14 cellular contexts compared by ENCODE assay signal in genomic region chr20:61737812-61738443, GRCh38.
DNase-seq lines count a peak whose midpoint lies in the region; ATAC-seq, FAIRE-seq and TF ChIP-seq lines count a peak whose summit lies in the region.
"Had no signal": no experiment of that assay in that cellular context is flagged by ENCODE, and none has a peak within 500 bp of the region (broad histone marks: within the 10 kb centered on the region; RNA-seq: fewer than 3 reads in every experiment).

No MANE protein-coding gene starts in this region.

- H3K9me3 Mint-ChIP-seq in natural killer cell treated with Interleukin-12 subunit alpha and Interleukin-12 subunit beta and Interleukin-15 and Interleukin-18, amount 100 ng/mL, for 72 hours = no peaks in the 10 kb centered on the region
- H3K9me3 Mint-ChIP-seq: CD8-positive, alpha-beta T cell had no signal

- H2BK12ac ChIP-seq in H1 (ENCODE audit: low read depth, low read length) (no peak overlapping the region), trophoblast cell (ENCODE audit: low read length) (no peak overlapping the region)

- no peak overlapping the region for H4K5ac ChIP-seq in H1 (ENCODE audit: insufficient read length, low read depth, low read length)

- no peak overlapping the region for H3K4me3 ChIP-seq in BLaER1
- H3K4me3 ChIP-seq in H7 (ENCODE audit: insufficient read depth, low read depth, low read length) = no peak overlapping the region
- H3K4me3 ChIP-seq in H1 (ENCODE audit: extremely low read depth in 1 of 4, insufficient read depth in 2 of 4, low read depth in 3 of 4, low read length in 4 of 4) = no peak overlapping the region
- H3K4me3 ChIP-seq in trophoblast cell (ENCODE audit: low read depth, low read length) = peak overlapping the region; percentile 45

- H3K9me3 ChIP-seq in BLaER1 (no peaks in the 10 kb centered on the region), H1 (ENCODE audit: insufficient read depth in 2 of 2, low read depth in 1 of 2, low read length in 1 of 2) (no peaks in the 10 kb centered on the region), trophoblast cell (ENCODE audit: insufficient read depth, low read depth, low read length) (peaks cover 6% of the 10 kb centered on the region)
- H3K9me3 ChIP-seq: Caco-2 had no signal

- CTCF ChIA-PET in H1 (lab: Charles Lee; ENCODE audit: partially characterized antibody) = no interaction called here

- H3K27me3 Mint-ChIP-seq in natural killer cell treated with Interleukin-12 subunit alpha and Interleukin-12 subunit beta and Interleukin-15 and Interleukin-18, amount 100 ng/mL, for 72 hours = peaks cover 4 to 7% of the 10 kb centered on the region in 2 donors

- H3K4me1 Mint-ChIP-seq in natural killer cell treated with Interleukin-12 subunit alpha and Interleukin-12 subunit beta and Interleukin-15 and Interleukin-18, amount 100 ng/mL, for 72 hours (ENCODE audit: low read depth in 2 of 2) = no peaks in the 10 kb centered on the region

- H3K27ac Mint-ChIP-seq in natural killer cell treated with Interleukin-12 subunit alpha and Interleukin-12 subunit beta and Interleukin-15 and Interleukin-18, amount 100 ng/mL, for 72 hours = no peak overlapping the region
- H3K27ac Mint-ChIP-seq: CD8-positive, alpha-beta T cell had no signal

- H3K79me2 ChIP-seq in H1 (ENCODE audit: control insufficient read depth in 1 of 2, insufficient read depth in 2 of 2, low read length in 2 of 2) (no peaks in the 10 kb centered on the region), trophoblast cell (ENCODE audit: control insufficient read depth, insufficient read depth, low read length, poor library complexity) (no peaks in the 10 kb centered on the region)

- H2AFZ ChIP-seq in H1 (ENCODE audit: low read length) (no peak overlapping the region), trophoblast cell (ENCODE audit: insufficient read depth, low read length, poor library complexity) (no peak overlapping the region)

- no peak overlapping the region for H2BK15ac ChIP-seq in H1 (ENCODE audit: low read length)

- H3K14ac ChIP-seq in H1 (ENCODE audit: insufficient read length) (no peak overlapping the region), trophoblast cell (ENCODE audit: low read length) (no peak overlapping the region)

- H3K36me3 Mint-ChIP-seq in natural killer cell treated with Interleukin-12 subunit alpha and Interleukin-12 subunit beta and Interleukin-15 and Interleukin-18, amount 100 ng/mL, for 72 hours = no peaks in the 10 kb centered on the region
- H3K36me3 Mint-ChIP-seq: CD8-positive, alpha-beta T cell had no signal

- H3K36me3 ChIP-seq in BLaER1 (no peaks in the 10 kb centered on the region), H7 (replicated peaks; ENCODE audit: control insufficient read depth, insufficient read depth, low read length) (no peaks in the 10 kb centered on the region), H1 (ENCODE audit: control insufficient read depth in 2 of 4, insufficient read depth in 4 of 4, low read length in 3 of 4) (no peaks in the 10 kb centered on the region), trophoblast cell (ENCODE audit: control insufficient read depth in 1 of 2, insufficient read depth in 2 of 2, low read length in 2 of 2) (no peaks in the 10 kb centered on the region)

- no peak for TF ChIP-seq EP300 in H1 (IDR thresholded peaks at IDR 0.05; ENCODE audit: borderline replicate concordance in 1 of 2, low read depth in 2 of 2, low read length in 2 of 2)

- H4K20me1 ChIP-seq in BLaER1 (peaks cover 53% of the 10 kb centered on the region), H1 (replicated peaks in 1 of 2; ENCODE audit: control insufficient read depth in 1 of 2, insufficient read depth in 2 of 2, low read length in 2 of 2) (no peaks in the 10 kb centered on the region)

- TF ChIP-seq RAD21 in H1 (IDR thresholded peaks at IDR 0.05 in 1 of 2, conservative IDR thresholded peaks at IDR 0.05 in 1 of 2; ENCODE audit: low read depth in 2 of 2, low read length in 2 of 2) = no peak

- no peak overlapping the region for H3K56ac ChIP-seq in H1 (replicated peaks; ENCODE audit: insufficient read length, low read depth, low read length)

- H4K12ac ChIP-seq in trophoblast cell (ENCODE audit: low read depth, low read length) = no peak overlapping the region

- TF ChIP-seq POLR2A in H1 (IDR thresholded peaks at IDR 0.05; ENCODE audit: control extremely low read depth in 1 of 2, low read depth in 2 of 2, low read length in 2 of 2) = no peak

- no peak overlapping the region for H2BK20ac ChIP-seq in H1 (ENCODE audit: low read length)

- POLR2A ChIA-PET in H1 (lab: Charles Lee; ENCODE audit: partially characterized antibody) = no interaction called here

- H3K18ac ChIP-seq in H1 (ENCODE audit: extremely low read depth, low read length) = no peak overlapping the region
- H3K18ac ChIP-seq in trophoblast cell (ENCODE audit: low read length) = no peak overlapping the region

- peaks cover 77% of the 10 kb centered on the region for H3K4me1 ChIP-seq in BLaER1
- no peaks in the 10 kb centered on the region for H3K4me1 ChIP-seq in H1 (replicated peaks in 1 of 4; ENCODE audit: control insufficient read depth in 3 of 4, insufficient read depth in 4 of 4, low read length in 3 of 4)
- H3K4me1 ChIP-seq in trophoblast cell (ENCODE audit: control insufficient read depth in 1 of 2, insufficient read depth in 2 of 2, low read length in 2 of 2) = no peaks in the 10 kb centered on the region
- H3K4me1 ChIP-seq: Caco-2 had no signal

- no peak for ATAC-seq in GM19023 (IDR thresholded peaks at IDR 0.05; ENCODE audit: unreplicated experiment)
- ATAC-seq in natural killer cell treated with Interleukin-12 subunit alpha and Interleukin-12 subunit beta and Interleukin-15 and Interleukin-18, amount 100 ng/mL, for 72 hours = no peak
- ATAC-seq: CD8-positive, alpha-beta T cell had no signal

- H3K27ac ChIP-seq in BLaER1 (no peak overlapping the region), H1 (ENCODE audit: low read depth, low read length) (no peak overlapping the region), trophoblast cell (ENCODE audit: low read depth, low read length) (no peak overlapping the region), substantia nigra (ENCODE audit: low read depth, low read length, poor library complexity, severe bottlenecking) (no peak overlapping the region)
- H3K27ac ChIP-seq: C4-2B had no signal

- H3K79me1 ChIP-seq in H1 (ENCODE audit: low read depth, low read length) (no peaks in the 10 kb centered on the region), trophoblast cell (ENCODE audit: low read length) (no peaks in the 10 kb centered on the region)

- H3K4me3 Mint-ChIP-seq in natural killer cell treated with Interleukin-12 subunit alpha and Interleukin-12 subunit beta and Interleukin-15 and Interleukin-18, amount 100 ng/mL, for 72 hours = no peak overlapping the region
- H3K4me3 Mint-ChIP-seq: CD8-positive, alpha-beta T cell had no signal

- no peak for TF ChIP-seq CTCF in H1 (IDR thresholded peaks at IDR 0.05; ENCODE audit: control extremely low read depth in 1 of 3, insufficient read depth in 1 of 3, low read depth in 1 of 3, low read length in 3 of 3)

- no peak overlapping the region for H3K4ac ChIP-seq in H1 (replicated peaks; ENCODE audit: insufficient read length, low read depth, low read length)
- no peak overlapping the region for H3K4ac ChIP-seq in trophoblast cell (ENCODE audit: low read depth, low read length)

- H3K23ac ChIP-seq in H1 (ENCODE audit: insufficient read length) = no peak overlapping the region
- no peak overlapping the region for H3K23ac ChIP-seq in trophoblast cell (ENCODE audit: low read length)

- H3K23me2 ChIP-seq in H1 (ENCODE audit: low read depth, low read length) = no peaks in the 10 kb centered on the region; the same call in 1 of the 2 replicates

- FAIRE-seq in H1 (lab: Jason Lieb, UNC) = no peak
- FAIRE-seq: H54 had no signal

- H3K27me3 ChIP-seq in BLaER1 (0 out of 2 replicates have a peak, but pooled peaks cover 10% of the 10 kb centered on the region), H7 (ENCODE audit: control insufficient read depth, insufficient read depth, low read length) (no peaks in the 10 kb centered on the region), H1 (replicated peaks in 1 of 4; ENCODE audit: control insufficient read depth in 3 of 4, extremely low read depth in 1 of 4, insufficient read depth in 3 of 4, low read length in 3 of 4) (peaks cover 0 to 3% (median 1%) of the 10 kb centered on the region in 4 experiments; a peak in 2 of 7 replicates), trophoblast cell (ENCODE audit: insufficient read depth, low read length) (no peaks in the 10 kb centered on the region)

- WGBS in H1 (ENCODE audit: extremely low coverage in 1 of 2, insufficient coverage in 1 of 2, insufficient read length in 1 of 2, insufficient replicate concordance in 2 of 2, low coverage in 1 of 2, low lambda C conversion rate in 2 of 2, missing lambda C conversion rate in 1 of 2), 2 experiments = 91% methylated on average over 14 of the region's 16 CpGs; no CpG with 5 or more reads in 1 of the 2 experiments
- no CpG with 5 or more reads among the region's 16 CpGs for WGBS in trophoblast cell (ENCODE audit: extremely low coverage, insufficient coverage, insufficient read length)

- H3K4me2 ChIP-seq in BLaER1 (peak overlapping the region; percentile 66), H1 (ENCODE audit: insufficient read depth in 1 of 2, low read depth in 2 of 2, low read length in 2 of 2) (no peak overlapping the region), trophoblast cell (ENCODE audit: low read length) (no peak overlapping the region)

- DNase-seq in H7 (peak; percentile 60), H1 (ENCODE audit: low read depth in 1 of 2, low spot score in 2 of 2) (no peak), trophoblast cell (no peak), substantia nigra (lab: John Stamatoyannopoulos, UW) (no peak), NOMO-1 (lab: John Stamatoyannopoulos, UW; ENCODE audit: unreplicated experiment in 2 of 2) (no peak)
- DNase-seq in natural killer cell treated with Interleukin-12 subunit alpha and Interleukin-12 subunit beta and Interleukin-15 and Interleukin-18, amount 100 ng/mL, for 72 hours (ENCODE audit: low spot score) = no peak
- DNase-seq: ACHN; Caco-2; CD8-positive, alpha-beta T cell; GF-D8 had no signal

- H2BK120ac ChIP-seq in H1 (replicated peaks; ENCODE audit: low read depth, low read length) (no peak overlapping the region), trophoblast cell (ENCODE audit: insufficient read depth, low read length, poor library complexity) (no peak overlapping the region)

- H4K8ac ChIP-seq in H1 (ENCODE audit: extremely low read depth, insufficient read depth, low read length) (0 out of 2 replicates have a peak overlapping the region, but pooled peaks have one; percentile 43), trophoblast cell (ENCODE audit: low read depth, low read length) (no peak overlapping the region)

- H2AK5ac ChIP-seq in H1 (ENCODE audit: low read depth, low read length) (no peak overlapping the region), trophoblast cell (ENCODE audit: low read length) (no peak overlapping the region)

- H4K91ac ChIP-seq in H1 (replicated peaks; ENCODE audit: insufficient read length, low read length) (no peak overlapping the region), trophoblast cell (ENCODE audit: low read depth, low read length) (no peak overlapping the region)

- H3K9ac ChIP-seq in BLaER1 = no peak overlapping the region
- no peak overlapping the region for H3K9ac ChIP-seq in H1 (replicated peaks in 1 of 4; ENCODE audit: extremely low read depth in 1 of 4, low read depth in 3 of 4, low read length in 3 of 4)
- H3K9ac ChIP-seq in trophoblast cell (ENCODE audit: low read length) = no peak overlapping the region

- no peak overlapping the region for H2BK5ac ChIP-seq in H1 (ENCODE audit: low read depth, low read length)
- H2BK5ac ChIP-seq in trophoblast cell (ENCODE audit: low read depth, low read length, poor library complexity) = no peak overlapping the region
